8 cellular contexts compared by ENCODE assay signal in genomic region chr10:38402442-38403346, GRCh38.
DNase-seq lines count a peak whose midpoint lies in the region; ATAC-seq and TF ChIP-seq lines count a peak whose summit lies in the region.
"Not testable (repeated sequence)": the region's sequence is repeated elsewhere in the genome, so short reads cannot be mapped to it uniquely, and the experiment has no call there.

No MANE protein-coding gene starts in this region.

- H3K4me3 Mint-ChIP-seq in activated naive CD4-positive, alpha-beta T cell treated with anti-CD3 and anti-CD28 coated beads, Interleukin-2, amount 10 ng/mL, durations not matched to agents 7 days and 5 days: peak overlapping the region; percentile 92

- not testable (repeated sequence) for H3K36me3 Mint-ChIP-seq in activated naive CD4-positive, alpha-beta T cell treated with anti-CD3 and anti-CD28 coated beads, Interleukin-2, amount 10 ng/mL, durations not matched to agents 7 days and 5 days

- H3K4me1 ChIP-seq in parathyroid adenoma; thymus (ENCODE audit: control insufficient read depth, insufficient read depth, low read length): not testable (repeated sequence)

- H3K4me1 Mint-ChIP-seq in activated naive CD4-positive, alpha-beta T cell treated with anti-CD3 and anti-CD28 coated beads, Interleukin-2, amount 10 ng/mL, durations not matched to agents 7 days and 5 days: peaks cover 17% of the 10 kb centered on the region

- WGBS in thymus: 1% methylated on average over 110 of the region's 110 CpGs

- not testable (repeated sequence) for TF ChIP-seq CTCF in parathyroid adenoma (IDR thresholded peaks at IDR 0.05)

- not testable (repeated sequence) for H3K9me3 Mint-ChIP-seq in activated naive CD4-positive, alpha-beta T cell treated with anti-CD3 and anti-CD28 coated beads, Interleukin-2, amount 10 ng/mL, durations not matched to agents 7 days and 5 days

- peak; percentile 89 for DNase-seq in MV-4-11 (lab: John Stamatoyannopoulos, UW)
- not testable (repeated sequence) for DNase-seq in SK-N-MC (ENCODE audit: low read depth, low spot score)
- peak; percentile 96 for DNase-seq in activated naive CD4-positive, alpha-beta T cell treated with anti-CD3 and anti-CD28 coated beads, Interleukin-2, amount 10 ng/mL, durations not matched to agents 7 days and 5 days
- peak; percentile 91 for DNase-seq in germinal center (ENCODE audit: low spot score)

- H3K4me3 ChIP-seq in SK-N-MC (peak overlapping the region; percentile 42; the same call in 1 of the 2 replicates), parathyroid adenoma (ENCODE audit: low read depth, low read length) (peak overlapping the region; percentile 72), thymus (ENCODE audit: low read length) (peak overlapping the region; percentile 66)

- not testable (repeated sequence) for H3K27me3 Mint-ChIP-seq in activated naive CD4-positive, alpha-beta T cell treated with anti-CD3 and anti-CD28 coated beads, Interleukin-2, amount 10 ng/mL, durations not matched to agents 7 days and 5 days

- ATAC-seq in HG02571 (IDR thresholded peaks at IDR 0.05; ENCODE audit: unreplicated experiment): peak; percentile 98

- H3K27me3 ChIP-seq in parathyroid adenoma (ENCODE audit: control insufficient read depth, insufficient read depth, low read length); thymus (ENCODE audit: control insufficient read depth, insufficient read depth): not testable (repeated sequence)

- peak overlapping the region; percentile 84 for H3K4me2 ChIP-seq in parathyroid adenoma (ENCODE audit: low read length)

- H2AFZ ChIP-seq in parathyroid adenoma: peak overlapping the region; percentile 100

- H3K27ac ChIP-seq in SK-N-MC: not testable (repeated sequence)
- peak overlapping the region; percentile 96 for H3K27ac ChIP-seq in parathyroid adenoma
- peak overlapping the region; percentile 97 for H3K27ac ChIP-seq in thymus (ENCODE audit: low read depth)

- not testable (repeated sequence) for H3K9ac ChIP-seq in SK-N-MC (ENCODE audit: insufficient read length)
- peak overlapping the region; percentile 73 for H3K9ac ChIP-seq in parathyroid adenoma

- H3K9me3 ChIP-seq in SK-N-MC (ENCODE audit: low read depth, low read length); parathyroid adenoma (ENCODE audit: control insufficient read depth, low read length); thymus (ENCODE audit: control insufficient read depth): not testable (repeated sequence)

- not testable (repeated sequence) for H3K79me2 ChIP-seq in parathyroid adenoma

- CTCF ChIA-PET in activated naive CD4-positive, alpha-beta T cell treated with anti-CD3 and anti-CD28 coated beads, Interleukin-2, amount 10 ng/mL, durations not matched to agents 7 days and 5 days (lab: Charles Lee): interaction anchor here (2.0 kb wide), 1 partner anchor 426 kb away, joined by 6 read pairs; the partner anchor contains the start of gene ZNF25

- H3K36me3 ChIP-seq in SK-N-MC (ENCODE audit: insufficient read depth, low read length); parathyroid adenoma (ENCODE audit: control insufficient read depth, insufficient read depth, low read length); thymus (ENCODE audit: control insufficient read depth, insufficient read depth): not testable (repeated sequence)

- H3K27ac Mint-ChIP-seq in activated naive CD4-positive, alpha-beta T cell treated with anti-CD3 and anti-CD28 coated beads, Interleukin-2, amount 10 ng/mL, durations not matched to agents 7 days and 5 days: peak overlapping the region; percentile 100

- TF ChIP-seq POLR2A in GM10847 (IDR thresholded peaks at IDR 0.05; ENCODE audit: extremely low read depth, insufficient read length): peak; percentile 51
